ENCODE assay signal across 8 cellular contexts in the genomic region with DNA sequence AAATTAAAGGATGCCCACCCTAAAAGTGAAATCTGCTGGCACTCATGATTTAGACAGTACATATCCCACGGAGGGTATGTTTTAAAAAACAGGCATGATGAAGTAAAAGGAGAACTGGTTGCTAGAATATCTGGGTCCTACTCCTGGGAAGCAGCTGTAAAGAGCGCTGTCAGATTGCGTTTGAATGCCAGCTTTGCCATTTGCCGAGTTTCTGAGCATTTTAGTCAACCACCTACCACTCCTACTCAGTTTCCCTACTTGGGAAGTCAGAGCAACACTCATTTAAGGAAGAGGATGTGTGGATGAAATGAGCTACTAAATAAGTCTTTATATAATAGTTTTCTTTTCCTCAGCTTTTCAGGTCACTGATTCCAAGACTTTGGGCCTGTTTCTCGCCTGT. TPM values are rescaled to one million over a fixed set of nuclear protein-coding genes. Genes with fewer than 3 reads are reported as not detected.
DNase-seq lines count a peak whose midpoint lies in the region; ATAC-seq and TF ChIP-seq lines count a peak whose summit lies in the region.

No MANE protein-coding gene starts in this region.

- H3K4me3 ChIP-seq in esophagus (ENCODE audit: low read depth in 1 of 2, low read length in 2 of 2), result peak overlapping the region; percentile 86 to 93
- peak overlapping the region; percentile 83 for H3K4me3 ChIP-seq in rectal smooth muscle tissue (ENCODE audit: low read length)

- H3K9me3 ChIP-seq in esophagus (ENCODE audit: control insufficient read depth in 2 of 2, insufficient read depth in 1 of 2, low read depth in 1 of 2, low read length in 1 of 2), result no peaks in the 10 kb centered on the region

- peak overlapping the region; percentile 71 to 77 for H3K27ac ChIP-seq in esophagus (ENCODE audit: low read depth in 2 of 2, low read length in 1 of 2)
- H3K27ac ChIP-seq in rectal smooth muscle tissue (ENCODE audit: low read depth, low read length), result peak overlapping the region; percentile 68

- H3K4me1 ChIP-seq in esophagus (ENCODE audit: control insufficient read depth in 2 of 2, insufficient read depth in 2 of 2, low read length in 1 of 2) (peaks cover 0 to 5% of the 10 kb centered on the region in 2 donors), rectal smooth muscle tissue (ENCODE audit: control insufficient read depth, insufficient read depth, low read length) (peaks cover 5% of the 10 kb centered on the region)

- 14 to 16% methylated on average over 5 of the region's 5 CpGs for WGBS in esophagus, 2 donors

- H3K27me3 ChIP-seq in esophagus (ENCODE audit: control insufficient read depth in 1 of 2, insufficient read depth in 2 of 2, low read length in 2 of 2), result no peaks in the 10 kb centered on the region
- no peaks in the 10 kb centered on the region for H3K27me3 ChIP-seq in rectal smooth muscle tissue (ENCODE audit: control insufficient read depth, insufficient read depth, low read length)

- no peaks in the 10 kb centered on the region for H3K36me3 ChIP-seq in esophagus (ENCODE audit: control insufficient read depth in 2 of 2, insufficient read depth in 2 of 2, low read length in 1 of 2)
- H3K36me3 ChIP-seq in rectal smooth muscle tissue (ENCODE audit: control insufficient read depth, insufficient read depth, low read length), result peaks cover 2% of the 10 kb centered on the region

- DNase-seq in EH (ENCODE audit: low read depth) (peak; percentile 6), RKO (ENCODE audit: low spot score) (peak; percentile 48), omental fat pad (ENCODE audit: low spot score) (no peak), HCEC 1CT (no peak)

- no peak for TF ChIP-seq CTCF in omental fat pad (IDR thresholded peaks at IDR 0.05)

- peak overlapping the region; percentile 22 for H3K9ac ChIP-seq in rectal smooth muscle tissue (ENCODE audit: low read length)

- ATAC-seq in GM21390 (IDR thresholded peaks at IDR 0.05; ENCODE audit: unreplicated experiment) (no peak), omental fat pad (ENCODE audit: low FRiP score) (no peak), GM21526 (IDR thresholded peaks at IDR 0.05; ENCODE audit: low FRiP score, unreplicated experiment) (no peak)

RNA-seq across cellular contexts. Expression of a gene that starts 1.1 kb away (rescaled TPM):
- polyA plus RNA-seq in esophagus, result 1 to 10 TPM; 1.8 to 4.9 TPM
- total RNA-seq in omental fat pad, result 10 to 100 TPM in 3 of 4 donors, 1 to 10 TPM in 1; 5.6 to 13.2 (median 12.1) TPM

Comparison
In these comparisons a context has a peak if more than half of its experiments do, and no peak if none do; other contexts are left out.
1. DNase-seq: peak in EH (single experiment) and RKO (single experiment); none in omental fat pad (single experiment) and HCEC 1CT (single experiment).